ENCODE assay signal across 22 cellular contexts in the genomic region with DNA sequence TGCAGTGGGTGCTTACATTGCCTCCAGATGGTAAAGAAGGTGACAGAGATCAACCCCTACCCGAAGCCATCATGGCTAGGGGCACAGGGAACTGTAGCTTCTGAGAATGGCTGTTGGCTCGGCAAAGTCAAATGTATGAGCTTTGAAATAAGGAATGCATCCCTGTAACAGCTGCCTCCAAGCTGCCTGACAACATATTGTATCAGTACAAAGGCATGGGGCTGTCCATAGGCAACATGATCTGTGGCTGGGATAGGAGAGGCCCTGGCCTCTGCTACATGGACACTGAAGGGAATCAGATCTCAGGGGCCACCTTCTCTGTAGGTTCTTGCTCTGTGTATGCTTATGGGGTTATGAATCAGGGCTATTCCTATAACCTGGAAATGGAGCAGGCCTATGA.
DNase-seq lines count a peak whose midpoint lies in the region; ATAC-seq and TF ChIP-seq lines count a peak whose summit lies in the region.
"Had no signal": no experiment of that assay in that cellular context is flagged by ENCODE, and none has a peak within 500 bp of the region (broad histone marks: within the 10 kb centered on the region; RNA-seq: fewer than 3 reads in every experiment).

No MANE protein-coding gene starts in this region.

- H3K27ac ChIP-seq in IMR-90 (ENCODE audit: insufficient read depth, low read length) (no peak overlapping the region), SJCRH30 (no peak overlapping the region)
- H3K27ac ChIP-seq: A549; BLaER1 treated with 17β-estradiol and CSF1 and Interleukin-3, amounts not matched to agents 10 nM and 100 nM had no signal

- H3K9me3 ChIP-seq in IMR-90 (ENCODE audit: control insufficient read depth, insufficient read depth, low read length) (no peaks in the 10 kb centered on the region), SJCRH30 (replicated peaks) (no peaks in the 10 kb centered on the region)
- H3K9me3 ChIP-seq: A549; BE2C; BLaER1 treated with 17β-estradiol and CSF1 and Interleukin-3, amounts not matched to agents 10 nM and 100 nM had no signal

- no peaks in the 10 kb centered on the region for H3K27me3 ChIP-seq in IMR-90 (ENCODE audit: control insufficient read depth, insufficient read depth, low read length)
- H3K27me3 ChIP-seq in SJCRH30 = no peaks in the 10 kb centered on the region
- H3K27me3 ChIP-seq: BE2C; BLaER1 treated with 17β-estradiol and CSF1 and Interleukin-3, amounts not matched to agents 10 nM and 100 nM had no signal

- no peaks in the 10 kb centered on the region for H3K4me1 ChIP-seq in IMR-90 (ENCODE audit: control insufficient read depth, insufficient read depth, low read length)
- H3K4me1 ChIP-seq in SJCRH30 = no peaks in the 10 kb centered on the region
- H3K4me1 ChIP-seq: A549; BE2C; BLaER1 treated with 17β-estradiol and CSF1 and Interleukin-3, amounts not matched to agents 10 nM and 100 nM had no signal

- in situ Hi-C loops in IMR-90 (cut with MboI; ENCODE audit: low sequenced_read_pairs) = no loop called here

- no TSS peak for BruUV-seq in IMR-90 (replicated peaks; lab: Mats Ljungman, UMichigan)

- H4K20me1 ChIP-seq in IMR-90 (ENCODE audit: insufficient read depth, low read length) = no peaks in the 10 kb centered on the region
- H4K20me1 ChIP-seq: BLaER1 treated with 17β-estradiol and CSF1 and Interleukin-3, amounts not matched to agents 10 nM and 100 nM had no signal

- no peak for TF ChIP-seq POLR2A in IMR-90 (IDR thresholded peaks at IDR 0.05; ENCODE audit: low read depth, low read length)

- no peak overlapping the region for H2BK120ac ChIP-seq in IMR-90 (ENCODE audit: low read depth, low read length)

- H3K4me2 ChIP-seq in IMR-90 (ENCODE audit: low read depth, low read length) = no peak overlapping the region
- H3K4me2 ChIP-seq: A549; BLaER1 treated with 17β-estradiol and CSF1 and Interleukin-3, amounts not matched to agents 10 nM and 100 nM; GM23338 had no signal

- no CpG with 5 or more reads among the region's 2 CpGs for WGBS in IMR-90 (ENCODE audit: extremely low coverage in 2 of 2, insufficient read length in 1 of 2), 2 experiments

- H2AK5ac ChIP-seq in IMR-90 (ENCODE audit: low read depth, low read length) = no peak overlapping the region

- no peak overlapping the region for H3K4me3 ChIP-seq in IMR-90 (ENCODE audit: insufficient read depth, low read depth, low read length)
- no peak overlapping the region for H3K4me3 ChIP-seq in SJCRH30
- H3K4me3 ChIP-seq: A549; BLaER1 treated with 17β-estradiol and CSF1 and Interleukin-3, amounts not matched to agents 10 nM and 100 nM; GM23338 had no signal

- H3K79me1 ChIP-seq in IMR-90 (ENCODE audit: low read depth in 1 of 2, low read length in 2 of 2) = no peaks in the 10 kb centered on the region

- POLR2A ChIA-PET in IMR-90 (lab: Charles Lee; ENCODE audit: unreplicated experiment) = no interaction called here

- peak overlapping the region; percentile 21 for H2AK9ac ChIP-seq in IMR-90 (replicated peaks; ENCODE audit: low read depth, low read length, poor library complexity)

- H3K14ac ChIP-seq in IMR-90 (replicated peaks; ENCODE audit: low read depth, low read length) = no peak overlapping the region

- H4K91ac ChIP-seq in IMR-90 (ENCODE audit: insufficient read depth, low read depth, low read length) = no peak overlapping the region

- peak; percentile 8 for DNase-seq in IMR-90
- DNase-seq in SJCRH30 = peak; percentile 9 to 27
- DNase-seq in myocyte (ENCODE audit: low read depth) = peak; percentile 66
- no peak for DNase-seq in COLO668 (lab: John Stamatoyannopoulos, UW; ENCODE audit: unreplicated experiment)
- DNase-seq in activated CD4-positive, alpha-beta T cell treated with anti-CD3 and anti-CD28 coated beads, Interleukin-2, amount 50 U/mL, for 4 hours = no peak
- DNase-seq: 8988T; ACHN; AML-193; BE2C; Calu3; CD4-positive, alpha-beta T cell; CD8-positive, alpha-beta memory T cell; COR-L47; DMS53; DMS79 treated with DMSO at 0.1 percent for 48 hours; GF-D8; H9 had no signal

- no peak overlapping the region for H2BK5ac ChIP-seq in IMR-90 (ENCODE audit: low read depth, low read length, poor library complexity, severe bottlenecking)

- H3K9ac ChIP-seq in IMR-90 (ENCODE audit: low read depth, low read length) = no peak overlapping the region
- H3K9ac ChIP-seq: BLaER1 treated with 17β-estradiol and CSF1 and Interleukin-3, amounts not matched to agents 10 nM and 100 nM had no signal

- H4K5ac ChIP-seq in IMR-90 (ENCODE audit: low read depth, low read length) = no peak overlapping the region

- no peak overlapping the region for H4K8ac ChIP-seq in IMR-90 (ENCODE audit: low read depth in 2 of 2, low read length in 2 of 2)

- no peak overlapping the region for H2BK15ac ChIP-seq in IMR-90 (ENCODE audit: low read depth, low read length)

- TF ChIP-seq CTCF in IMR-90 (conservative IDR thresholded peaks at IDR 0.05; ENCODE audit: low read depth, low read length) = no peak

- peaks cover 3% of the 10 kb centered on the region; the same call in 1 of the 2 replicates for H3K36me3 ChIP-seq in IMR-90 (ENCODE audit: control insufficient read depth, insufficient read depth, low read length)
- no peaks in the 10 kb centered on the region for H3K36me3 ChIP-seq in SJCRH30
- H3K36me3 ChIP-seq: BE2C had no signal

- no peak overlapping the region for H3K4ac ChIP-seq in IMR-90 (ENCODE audit: low read depth, low read length)

- CTCF ChIA-PET in IMR-90 (lab: Yijun Ruan, JAX) = interaction anchor here (1.4 kb wide), 1 partner anchor 14 kb away, joined by 3 read pairs; no protein-coding TSS in a partner anchor

- peaks cover 4% of the 10 kb centered on the region; the same call in 1 of the 2 replicates for H3K9me1 ChIP-seq in IMR-90 (ENCODE audit: insufficient read depth, low read length)

- no peak overlapping the region for H3K23ac ChIP-seq in IMR-90 (ENCODE audit: low read depth, low read length)

- H2AFZ ChIP-seq in IMR-90 (replicated peaks; ENCODE audit: low read length, poor library complexity) = no peak overlapping the region
- H2AFZ ChIP-seq: GM23338 had no signal

- H2BK20ac ChIP-seq in IMR-90 (ENCODE audit: low read depth, low read length) = no peak overlapping the region

- TF ChIP-seq RAD21 in IMR-90 (IDR thresholded peaks at IDR 0.05; ENCODE audit: low read length) = no peak

- intact Hi-C loops in IMR-90 (cut with micrococcal nuclease) = no loop called here

- no peak overlapping the region for H3K56ac ChIP-seq in IMR-90 (ENCODE audit: extremely low read depth, insufficient read depth, low read length)

- dilution Hi-C loops in IMR-90 (cut with HindIII; ENCODE audit: low sequenced_read_pairs, unreplicated experiment) = no loop called here

- H3K18ac ChIP-seq in IMR-90 (ENCODE audit: low read depth, low read length) = no peak overlapping the region

- ATAC-seq in IMR-90 (ENCODE audit: low read depth) = peak; percentile 35; the same call in 1 of the 2 replicates
- no peak for ATAC-seq in SK-N-SH treated with all-trans-retinoic acid at 6 μM for 48 hours
- ATAC-seq: A549, GM23338, HCT116 had no signal

TF ChIP-seq in IMR-90, 13 proteins besides CTCF, POLR2A, EP300 and RAD21 (continues in another document):
- TF ChIP-seq BHLHE40 (IDR thresholded peaks at IDR 0.05; ENCODE audit: low read depth, low read length) = no peak
- TF ChIP-seq, protein P1, sequence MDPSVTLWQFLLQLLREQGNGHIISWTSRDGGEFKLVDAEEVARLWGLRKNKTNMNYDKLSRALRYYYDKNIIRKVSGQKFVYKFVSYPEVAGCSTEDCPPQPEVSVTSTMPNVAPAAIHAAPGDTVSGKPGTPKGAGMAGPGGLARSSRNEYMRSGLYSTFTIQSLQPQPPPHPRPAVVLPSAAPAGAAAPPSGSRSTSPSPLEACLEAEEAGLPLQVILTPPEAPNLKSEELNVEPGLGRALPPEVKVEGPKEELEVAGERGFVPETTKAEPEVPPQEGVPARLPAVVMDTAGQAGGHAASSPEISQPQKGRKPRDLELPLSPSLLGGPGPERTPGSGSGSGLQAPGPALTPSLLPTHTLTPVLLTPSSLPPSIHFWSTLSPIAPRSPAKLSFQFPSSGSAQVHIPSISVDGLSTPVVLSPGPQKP (IDR thresholded peaks at IDR 0.05; ENCODE audit: borderline replicate concordance, low read depth, low read length) = no peak
- TF ChIP-seq NFE2L2 (IDR thresholded peaks at IDR 0.05; ENCODE audit: low read depth, low read length) = no peak
- TF ChIP-seq RFX5 (IDR thresholded peaks at IDR 0.05; ENCODE audit: low read depth, low read length) = no peak
- no peak for TF ChIP-seq SMC3 (IDR thresholded peaks at IDR 0.05; ENCODE audit: low read depth, low read length)
- TF ChIP-seq MXI1 (IDR thresholded peaks at IDR 0.05; ENCODE audit: borderline replicate concordance, low read depth, low read length) = no peak
- no peak for TF ChIP-seq MAFK (IDR thresholded peaks at IDR 0.05; ENCODE audit: low read depth, low read length)
- TF ChIP-seq CEBPB (IDR thresholded peaks at IDR 0.05; ENCODE audit: low read depth, low read length) = no peak
- TF ChIP-seq FOS (IDR thresholded peaks at IDR 0.05; ENCODE audit: low read depth, low read length) = no peak
- no peak for TF ChIP-seq MAZ (IDR thresholded peaks at IDR 0.05; ENCODE audit: borderline replicate concordance, low read depth, low read length)

TF ChIP-seq in SK-N-SH treated with all-trans-retinoic acid at 6 μM for 48 hours, 23 proteins besides CTCF, POLR2A, EP300 and RAD21:
- TF ChIP-seq, protein P2, sequence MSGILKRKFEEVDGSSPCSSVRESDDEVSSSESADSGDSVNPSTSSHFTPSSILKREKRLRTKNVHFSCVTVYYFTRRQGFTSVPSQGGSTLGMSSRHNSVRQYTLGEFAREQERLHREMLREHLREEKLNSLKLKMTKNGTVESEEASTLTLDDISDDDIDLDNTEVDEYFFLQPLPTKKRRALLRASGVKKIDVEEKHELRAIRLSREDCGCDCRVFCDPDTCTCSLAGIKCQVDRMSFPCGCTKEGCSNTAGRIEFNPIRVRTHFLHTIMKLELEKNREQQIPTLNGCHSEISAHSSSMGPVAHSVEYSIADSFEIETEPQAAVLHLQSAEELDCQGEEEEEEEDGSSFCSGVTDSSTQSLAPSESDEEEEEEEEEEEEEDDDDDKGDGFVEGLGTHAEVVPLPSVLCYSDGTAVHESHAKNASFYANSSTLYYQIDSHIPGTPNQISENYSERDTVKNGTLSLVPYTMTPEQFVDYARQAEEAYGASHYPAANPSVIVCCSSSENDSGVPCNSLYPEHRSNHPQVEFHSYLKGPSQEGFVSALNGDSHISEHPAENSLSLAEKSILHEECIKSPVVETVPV (CRISPR knock-in tag; IDR thresholded peaks at IDR 0.05) = no peak

Comparison
In these comparisons a context has a peak if more than half of its experiments do, and no peak if none do; other contexts are left out.
1. DNase-seq: peak in IMR-90 (single experiment), SJCRH30 (2 of 2) and myocyte (single experiment); none in COLO668 (single experiment) and activated CD4-positive, alpha-beta T cell treated with anti-CD3 and anti-CD28 coated beads, Interleukin-2, amount 50 U/mL, for 4 hours (0 of 2).